In the genomic region with DNA sequence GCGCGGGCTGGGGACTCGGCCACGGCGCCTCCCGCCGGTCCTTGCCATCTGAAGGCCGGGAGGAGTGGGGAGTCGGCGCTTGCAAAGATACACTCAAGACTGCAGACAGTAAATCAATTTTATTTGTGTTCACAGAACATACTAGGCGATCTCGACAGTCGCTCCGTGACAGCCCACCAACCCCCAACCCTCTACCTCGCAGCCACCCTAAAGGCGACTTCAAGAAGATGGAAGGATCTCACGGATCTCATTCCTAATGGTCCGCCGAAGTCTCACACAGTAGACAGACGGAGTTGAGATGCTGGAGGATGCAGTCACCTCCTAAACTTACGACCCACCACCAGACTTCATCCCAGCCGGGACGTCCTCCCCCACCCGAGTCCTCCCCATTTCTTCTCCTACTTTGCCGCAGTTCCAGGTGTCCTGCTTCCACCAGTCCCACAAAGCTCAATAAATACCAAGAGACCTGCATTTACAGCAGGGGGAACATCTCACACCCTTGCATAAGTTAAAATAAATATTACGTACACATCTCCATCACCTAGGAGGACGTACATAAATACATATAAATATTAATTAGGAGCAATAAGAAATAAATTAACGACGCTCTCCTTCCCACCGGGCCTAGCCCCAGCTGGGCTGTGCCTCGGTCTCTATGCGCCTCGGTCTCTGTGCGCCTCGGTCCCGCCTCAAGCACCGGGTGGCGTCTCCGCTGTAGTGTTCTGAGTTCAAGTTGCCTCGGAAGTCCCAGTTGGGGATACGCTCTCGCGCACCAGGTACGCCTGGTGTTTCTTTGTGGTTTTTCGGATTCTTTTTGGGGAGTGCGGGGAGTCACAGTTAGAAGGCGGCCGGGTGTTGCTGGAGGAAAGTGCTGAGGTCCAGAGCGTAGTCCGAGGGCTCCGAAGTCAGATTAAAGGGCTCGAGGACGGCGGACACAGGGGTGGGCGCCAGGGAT, we compare ENCODE assay signal across 1 cellular context.
A peak's percentile ranks its signal among the peaks of the same experiment; 100 is the strongest.
TF ChIP-seq lines count a peak whose summit lies in the region.

No MANE protein-coding gene starts in this region.

TF ChIP-seq in K562, 482 proteins besides CTCF, POLR2A, EP300 and RAD21 (continued from another document and continues in another):
- TF ChIP-seq, protein P1, sequence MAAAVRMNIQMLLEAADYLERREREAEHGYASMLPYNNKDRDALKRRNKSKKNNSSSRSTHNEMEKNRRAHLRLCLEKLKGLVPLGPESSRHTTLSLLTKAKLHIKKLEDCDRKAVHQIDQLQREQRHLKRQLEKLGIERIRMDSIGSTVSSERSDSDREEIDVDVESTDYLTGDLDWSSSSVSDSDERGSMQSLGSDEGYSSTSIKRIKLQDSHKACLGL (CRISPR knock-in tag; IDR thresholded peaks at IDR 0.05; ENCODE audit: borderline replicate concordance, poor library complexity, severe bottlenecking) = no peak
- no peak for TF ChIP-seq ZNF24 (IDR thresholded peaks at IDR 0.05)
- TF ChIP-seq ZBTB1 (CRISPR knock-in tag; IDR thresholded peaks at IDR 0.05; ENCODE audit: borderline replicate concordance, low read depth) = 0 out of 2 replicates have a peak, but pooled peaks have one; percentile 14
- TF ChIP-seq MNT (conservative IDR thresholded peaks at IDR 0.05) = 0 out of 4 replicates have a peak, but pooled peaks of 1 of the 2 experiments have one; percentile 3
- 0 out of 2 replicates have a peak, but pooled peaks have one; percentile 15 for TF ChIP-seq POLR2AphosphoS2 (IDR thresholded peaks at IDR 0.05; ENCODE audit: low read length)
- TF ChIP-seq TAF7 (tag; IDR thresholded peaks at IDR 0.05) = peak; percentile 51
- no peak for TF ChIP-seq NFYB (IDR thresholded peaks at IDR 0.05; ENCODE audit: extremely low read depth, insufficient read length)
- no peak for TF ChIP-seq LARP7 (IDR thresholded peaks at IDR 0.05)
- peak in 1 of 3 experiments; percentile 2 for TF ChIP-seq YY1 (IDR thresholded peaks at IDR 0.05; ENCODE audit: borderline replicate concordance in 1 of 3, control insufficient read depth in 1 of 3, extremely low read depth in 1 of 3, insufficient read depth in 3 of 3, insufficient read length in 1 of 3, insufficient replicate concordance in 2 of 3, low read depth in 1 of 3, low read length in 2 of 3)
- no peak for TF ChIP-seq SFPQ (IDR thresholded peaks at IDR 0.05; ENCODE audit: low read depth, low read length)
- TF ChIP-seq TAF9B (IDR thresholded peaks at IDR 0.05; ENCODE audit: partially characterized antibody) = peak; percentile 15
- no peak for TF ChIP-seq SRSF9 (IDR thresholded peaks at IDR 0.05; ENCODE audit: borderline replicate concordance, low read depth, low read length)
- no peak for TF ChIP-seq TFAM (CRISPR knock-in tag; conservative IDR thresholded peaks at IDR 0.05)
- peak; percentile 44; the same call in 1 of the 2 replicates for TF ChIP-seq POLR2G (IDR thresholded peaks at IDR 0.05; ENCODE audit: low read depth, low read length)
- no peak for TF ChIP-seq GATAD2A (IDR thresholded peaks at IDR 0.05)
- TF ChIP-seq BRD4 (IDR thresholded peaks at IDR 0.05) = peak; percentile 78; the same call in 1 of the 2 replicates
- no peak for TF ChIP-seq RFX1 (IDR thresholded peaks at IDR 0.05)
- TF ChIP-seq, protein P2, sequence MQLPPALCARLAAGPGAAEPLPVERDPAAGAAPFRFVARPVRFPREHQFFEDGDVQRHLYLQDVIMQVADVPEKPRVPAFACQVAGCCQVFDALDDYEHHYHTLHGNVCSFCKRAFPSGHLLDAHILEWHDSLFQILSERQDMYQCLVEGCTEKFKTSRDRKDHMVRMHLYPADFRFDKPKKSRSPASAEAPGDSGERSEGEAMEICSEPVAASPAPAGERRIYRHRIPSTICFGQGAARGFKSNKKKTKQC (CRISPR knock-in tag; IDR thresholded peaks at IDR 0.05) = 0 out of 2 replicates have a peak, but pooled peaks have one; percentile 56
- no peak for TF ChIP-seq JUN (IDR thresholded peaks at IDR 0.05; ENCODE audit: borderline replicate concordance, low read depth, low read length)
- TF ChIP-seq JUN (CRISPR knock-in tag; IDR thresholded peaks at IDR 0.05; ENCODE audit: borderline replicate concordance) = no peak; the same call in 1 of the 2 replicates
- TF ChIP-seq ZBTB12 (CRISPR knock-in tag; IDR thresholded peaks at IDR 0.05) = no peak
- TF ChIP-seq, protein P3, sequence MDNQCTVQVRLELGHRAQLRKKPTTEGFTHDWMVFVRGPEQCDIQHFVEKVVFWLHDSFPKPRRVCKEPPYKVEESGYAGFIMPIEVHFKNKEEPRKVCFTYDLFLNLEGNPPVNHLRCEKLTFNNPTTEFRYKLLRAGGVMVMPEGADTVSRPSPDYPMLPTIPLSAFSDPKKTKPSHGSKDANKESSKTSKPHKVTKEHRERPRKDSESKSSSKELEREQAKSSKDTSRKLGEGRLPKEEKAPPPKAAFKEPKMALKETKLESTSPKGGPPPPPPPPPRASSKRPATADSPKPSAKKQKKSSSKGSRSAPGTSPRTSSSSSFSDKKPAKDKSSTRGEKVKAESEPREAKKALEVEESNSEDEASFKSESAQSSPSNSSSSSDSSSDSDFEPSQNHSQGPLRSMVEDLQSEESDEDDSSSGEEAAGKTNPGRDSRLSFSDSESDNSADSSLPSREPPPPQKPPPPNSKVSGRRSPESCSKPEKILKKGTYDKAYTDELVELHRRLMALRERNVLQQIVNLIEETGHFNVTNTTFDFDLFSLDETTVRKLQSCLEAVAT (IDR thresholded peaks at IDR 0.05) = peak in 1 of 2 experiments; percentile 14; a peak in 3 of 4 replicates
- TF ChIP-seq ZNF311 (CRISPR knock-in tag; IDR thresholded peaks at IDR 0.05) = no peak
- no peak for TF ChIP-seq HMGN3 (IDR thresholded peaks at IDR 0.05; ENCODE audit: borderline replicate concordance, extremely low read depth, insufficient read length, low read depth, low read length)
- peak; percentile 2; the same call in 1 of the 2 replicates for TF ChIP-seq CREM (IDR thresholded peaks at IDR 0.05; ENCODE audit: low read depth)
- TF ChIP-seq CEBPB (tag; IDR thresholded peaks at IDR 0.05) = peak; percentile 18
- no peak; the same call in 1 of the 2 replicates for TF ChIP-seq KLF16 (IDR thresholded peaks at IDR 0.05)
- no peak for TF ChIP-seq RNF2 (IDR thresholded peaks at IDR 0.05)
- peak; percentile 18; the same call in 1 of the 2 replicates for TF ChIP-seq ZBED1 (IDR thresholded peaks at IDR 0.05)
- 0 out of 2 replicates have a peak, but pooled peaks have one; percentile 11 for TF ChIP-seq ETV1 (tag; conservative IDR thresholded peaks at IDR 0.05; ENCODE audit: low read depth)
- peak; percentile 26; the same call in 1 of the 2 replicates for TF ChIP-seq HNRNPL (IDR thresholded peaks at IDR 0.05; ENCODE audit: low read depth, low read length)
- TF ChIP-seq FOXA3 (CRISPR knock-in tag; conservative IDR thresholded peaks at IDR 0.05 in 1 of 2, IDR thresholded peaks at IDR 0.05 in 1 of 2) = 0 out of 4 replicates have a peak, but pooled peaks of 1 of the 2 experiments have one; percentile 8
- TF ChIP-seq OTX1 (CRISPR knock-in tag; IDR thresholded peaks at IDR 0.05) = peak; percentile 88
- TF ChIP-seq NR1H2 (CRISPR knock-in tag; IDR thresholded peaks at IDR 0.05) = 0 out of 2 replicates have a peak, but pooled peaks have one; percentile 71
- TF ChIP-seq NR2C1 (IDR thresholded peaks at IDR 0.05) = no peak; the same call in 1 of the 2 replicates
- peak; percentile 5; the same call in 1 of the 2 replicates for TF ChIP-seq NR2C1 (tag; IDR thresholded peaks at IDR 0.05)
- TF ChIP-seq RBFOX2 (IDR thresholded peaks at IDR 0.05; ENCODE audit: low read depth, low read length) = peak; percentile 90
- no peak for TF ChIP-seq ZNF324 (CRISPR knock-in tag; IDR thresholded peaks at IDR 0.05)
- TF ChIP-seq CHD1 (IDR thresholded peaks at IDR 0.05; ENCODE audit: low read length) = peak; percentile 92
- peak; percentile 60; the same call in 1 of the 2 replicates for TF ChIP-seq FOXP1 (CRISPR knock-in tag; IDR thresholded peaks at IDR 0.05)
- peak; percentile 44 for TF ChIP-seq RBBP5 (IDR thresholded peaks at IDR 0.05; ENCODE audit: borderline replicate concordance, insufficient read depth, low read length, poor library complexity, severe bottlenecking)
- TF ChIP-seq SAP30 (IDR thresholded peaks at IDR 0.05; ENCODE audit: borderline replicate concordance, insufficient read depth, low read depth, low read length, poor library complexity, severe bottlenecking) = no peak
- TF ChIP-seq ZNF766 (CRISPR knock-in tag; conservative IDR thresholded peaks at IDR 0.05) = no peak
- no peak for TF ChIP-seq ZNF197 (CRISPR knock-in tag; IDR thresholded peaks at IDR 0.05; ENCODE audit: low read depth)
- TF ChIP-seq GABPA (tag; conservative IDR thresholded peaks at IDR 0.05; ENCODE audit: low read depth) = peak; percentile 21; the same call in 1 of the 2 replicates
- TF ChIP-seq MEIS2 (IDR thresholded peaks at IDR 0.05; ENCODE audit: partially characterized antibody) = no peak
- no peak for TF ChIP-seq TAL1 (IDR thresholded peaks at IDR 0.05)
- TF ChIP-seq, protein P4, sequence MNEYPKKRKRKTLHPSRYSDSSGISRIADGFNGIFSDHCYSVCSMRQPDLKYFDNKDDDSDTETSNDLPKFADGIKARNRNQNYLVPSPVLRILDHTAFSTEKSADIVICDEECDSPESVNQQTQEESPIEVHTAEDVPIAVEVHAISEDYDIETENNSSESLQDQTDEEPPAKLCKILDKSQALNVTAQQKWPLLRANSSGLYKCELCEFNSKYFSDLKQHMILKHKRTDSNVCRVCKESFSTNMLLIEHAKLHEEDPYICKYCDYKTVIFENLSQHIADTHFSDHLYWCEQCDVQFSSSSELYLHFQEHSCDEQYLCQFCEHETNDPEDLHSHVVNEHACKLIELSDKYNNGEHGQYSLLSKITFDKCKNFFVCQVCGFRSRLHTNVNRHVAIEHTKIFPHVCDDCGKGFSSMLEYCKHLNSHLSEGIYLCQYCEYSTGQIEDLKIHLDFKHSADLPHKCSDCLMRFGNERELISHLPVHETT (CRISPR knock-in tag; conservative IDR thresholded peaks at IDR 0.05 in 1 of 2, IDR thresholded peaks at IDR 0.05 in 1 of 2) = no peak; a peak in 1 of 4 replicates
- peak; percentile 49 for TF ChIP-seq TAF1 (IDR thresholded peaks at IDR 0.05; ENCODE audit: control insufficient read depth, extremely low read depth, insufficient read depth, low read length, severe bottlenecking)
- TF ChIP-seq GATA2 (CRISPR knock-in tag; IDR thresholded peaks at IDR 0.05) = no peak; the same call in 1 of the 2 replicates
- TF ChIP-seq RHOXF2B (CRISPR knock-in tag; conservative IDR thresholded peaks at IDR 0.05) = no peak
- TF ChIP-seq, protein P5, sequence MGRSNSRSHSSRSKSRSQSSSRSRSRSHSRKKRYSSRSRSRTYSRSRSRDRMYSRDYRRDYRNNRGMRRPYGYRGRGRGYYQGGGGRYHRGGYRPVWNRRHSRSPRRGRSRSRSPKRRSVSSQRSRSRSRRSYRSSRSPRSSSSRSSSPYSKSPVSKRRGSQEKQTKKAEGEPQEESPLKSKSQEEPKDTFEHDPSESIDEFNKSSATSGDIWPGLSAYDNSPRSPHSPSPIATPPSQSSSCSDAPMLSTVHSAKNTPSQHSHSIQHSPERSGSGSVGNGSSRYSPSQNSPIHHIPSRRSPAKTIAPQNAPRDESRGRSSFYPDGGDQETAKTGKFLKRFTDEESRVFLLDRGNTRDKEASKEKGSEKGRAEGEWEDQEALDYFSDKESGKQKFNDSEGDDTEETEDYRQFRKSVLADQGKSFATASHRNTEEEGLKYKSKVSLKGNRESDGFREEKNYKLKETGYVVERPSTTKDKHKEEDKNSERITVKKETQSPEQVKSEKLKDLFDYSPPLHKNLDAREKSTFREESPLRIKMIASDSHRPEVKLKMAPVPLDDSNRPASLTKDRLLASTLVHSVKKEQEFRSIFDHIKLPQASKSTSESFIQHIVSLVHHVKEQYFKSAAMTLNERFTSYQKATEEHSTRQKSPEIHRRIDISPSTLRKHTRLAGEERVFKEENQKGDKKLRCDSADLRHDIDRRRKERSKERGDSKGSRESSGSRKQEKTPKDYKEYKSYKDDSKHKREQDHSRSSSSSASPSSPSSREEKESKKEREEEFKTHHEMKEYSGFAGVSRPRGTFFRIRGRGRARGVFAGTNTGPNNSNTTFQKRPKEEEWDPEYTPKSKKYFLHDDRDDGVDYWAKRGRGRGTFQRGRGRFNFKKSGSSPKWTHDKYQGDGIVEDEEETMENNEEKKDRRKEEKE (IDR thresholded peaks at IDR 0.05; ENCODE audit: borderline replicate concordance in 1 of 2, control insufficient read depth in 1 of 2, low read depth in 2 of 2, low read length in 1 of 2) = 0 out of 4 replicates have a peak, but pooled peaks of 1 of the 2 experiments have one; percentile 48
- no peak for TF ChIP-seq PHF21A (IDR thresholded peaks at IDR 0.05; ENCODE audit: borderline replicate concordance, low read depth)
- TF ChIP-seq E2F3 (CRISPR knock-in tag; IDR thresholded peaks at IDR 0.05) = no peak
- TF ChIP-seq TBL1XR1 (IDR thresholded peaks at IDR 0.05; ENCODE audit: low read length in 2 of 2) = peak in 1 of 2 experiments; percentile 17; a peak in 2 of 4 replicates
